ENCODE assay signal across 1 cellular context in genomic region chr12:47758584-47758833, GRCh38.
TF ChIP-seq lines count a peak whose summit lies in the region.

No MANE protein-coding gene starts in this region.

TF ChIP-seq in HepG2, 621 proteins besides CTCF, POLR2A, EP300 and RAD21:
- TF ChIP-seq HMGXB4 (CRISPR knock-in tag; IDR thresholded peaks at IDR 0.05; ENCODE audit: borderline replicate concordance in 1 of 2, low read depth in 1 of 2), result peak in 1 of 2 experiments; percentile 7; a peak in 1 of 4 replicates
- no peak for TF ChIP-seq ZNF362 (CRISPR knock-in tag; IDR thresholded peaks at IDR 0.05; ENCODE audit: borderline replicate concordance)
